1 cellular context compared by ENCODE assay signal in genomic region chr13:64266024-64266423, GRCh38.
TF ChIP-seq lines count a peak whose summit lies in the region.

No MANE protein-coding gene starts in this region.

TF ChIP-seq in H1, 55 proteins besides CTCF, POLR2A, EP300 and RAD21 (continued from another document):
- no peak for TF ChIP-seq GTF2F1 (IDR thresholded peaks at IDR 0.05; ENCODE audit: borderline replicate concordance, low read depth, low read length)
TF ChIP-seq in H1: peak in this region for 1.
